ENCODE assay signal across 12 cellular contexts in the genomic region with DNA sequence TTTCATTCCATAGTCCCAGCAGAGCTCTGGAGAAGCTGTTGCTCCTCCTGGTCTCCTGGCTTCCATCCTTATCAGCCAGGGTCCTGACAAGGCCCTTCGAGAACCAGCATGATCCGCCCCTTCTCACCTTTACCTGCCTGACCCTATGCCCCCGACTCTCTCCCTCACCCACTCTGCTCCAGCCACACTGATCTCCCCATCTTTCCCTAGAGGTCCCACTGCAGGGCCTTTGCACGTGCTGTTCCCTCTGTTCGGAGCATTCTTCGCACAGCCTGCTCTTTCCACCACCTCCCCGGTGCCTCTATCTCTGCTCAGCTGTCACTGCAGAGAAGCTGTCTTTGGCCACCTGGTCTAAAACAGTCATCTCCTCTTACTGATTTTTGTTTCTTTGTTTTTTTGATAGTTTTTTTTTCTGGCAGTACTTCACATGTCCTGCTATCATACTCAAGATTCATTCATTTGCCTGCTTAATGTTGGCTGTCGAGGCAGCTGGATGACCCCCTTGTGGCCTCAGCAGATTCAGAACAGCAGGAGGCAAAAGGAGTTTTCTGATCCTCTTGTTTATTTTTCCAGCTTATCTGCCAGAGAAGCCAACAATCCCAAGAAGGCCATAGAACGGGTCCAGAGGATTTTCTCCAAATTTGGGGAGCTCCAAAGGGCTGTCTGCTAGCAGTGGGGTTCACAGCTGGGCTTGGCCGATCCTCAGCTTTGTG. TPM values are rescaled to one million over a fixed set of nuclear protein-coding genes. Genes with fewer than 3 reads are reported as not detected.
DNase-seq lines count a peak whose midpoint lies in the region; ATAC-seq, FAIRE-seq and TF ChIP-seq lines count a peak whose summit lies in the region.
"Had no signal": no experiment of that assay in that cellular context is flagged by ENCODE, and none has a peak within 500 bp of the region (broad histone marks: within the 10 kb centered on the region; RNA-seq: fewer than 3 reads in every experiment).

No MANE protein-coding gene starts in this region.

- H3K27ac ChIP-seq in heart left ventricle = peak overlapping the region in 7 of 12 donors; percentile 25 to 87 (median 66)
- H3K27ac ChIP-seq in prostate gland = peak overlapping the region; percentile 69 to 79
- peak overlapping the region in 2 of 4 donors; percentile 66 to 85 for H3K27ac ChIP-seq in tibial nerve
- H3K27ac ChIP-seq: neutrophil had no signal

- intact Hi-C loops in heart left ventricle (cut with DNase I) (no loop called here), prostate gland (cut with DNase I) (no loop called here)

- peaks cover 9% of the 10 kb centered on the region for H3K4me1 Mint-ChIP-seq in T-helper 17 cell

- no peaks in the 10 kb centered on the region for H3K9me3 ChIP-seq in T-helper 17 cell (ENCODE audit: control insufficient read depth, low read length, poor library complexity, severe bottlenecking)
- H3K9me3 ChIP-seq in heart left ventricle = no peaks in the 10 kb centered on the region
- no peaks in the 10 kb centered on the region for H3K9me3 ChIP-seq in prostate gland
- no peaks in the 10 kb centered on the region for H3K9me3 ChIP-seq in tibial nerve
- H3K9me3 ChIP-seq: neutrophil had no signal

- ATAC-seq in T-helper 17 cell (no peak), heart left ventricle (peak in 2 of 4 donors; percentile 9 to 31)

- H3K4me3 Mint-ChIP-seq in T-helper 17 cell = peak overlapping the region; percentile 45

- no peak for TF ChIP-seq CTCF in heart left ventricle (IDR thresholded peaks at IDR 0.05)
- TF ChIP-seq CTCF in prostate gland (IDR thresholded peaks at IDR 0.05) = no peak
- peak in 1 of 5 experiments; percentile 18 for TF ChIP-seq CTCF in tibial nerve (IDR thresholded peaks at IDR 0.05)

- peak; percentile 31 for FAIRE-seq in HTR-8/SVneo (lab: Jason Lieb, UNC)

- 53 to 63% (median 57%) methylated on average over 9 to 10 of the region's 10 CpGs for WGBS in heart left ventricle, 4 donors
- 61% methylated on average over 10 of the region's 10 CpGs for WGBS in prostate gland
- WGBS in tibial nerve, 2 donors = 59 to 60% methylated on average over 10 of the region's 10 CpGs

- H3K27ac Mint-ChIP-seq in T-helper 17 cell = peak overlapping the region; percentile 39

- no peak overlapping the region for H3K4me3 ChIP-seq in heart left ventricle
- H3K4me3 ChIP-seq in prostate gland = no peak overlapping the region
- H3K4me3 ChIP-seq in tibial nerve = no peak overlapping the region

- peak in 1 of 2 donors; percentile 46 for TF ChIP-seq EP300 in tibial nerve (IDR thresholded peaks at IDR 0.05)

- H3K36me3 Mint-ChIP-seq in T-helper 17 cell (ENCODE audit: low read depth) = peaks cover 8% of the 10 kb centered on the region

- no peaks in the 10 kb centered on the region for H3K36me3 ChIP-seq in heart left ventricle
- H3K36me3 ChIP-seq in prostate gland = no peaks in the 10 kb centered on the region
- no peaks in the 10 kb centered on the region for H3K36me3 ChIP-seq in tibial nerve
- H3K36me3 ChIP-seq: neutrophil had no signal

- H3K27me3 Mint-ChIP-seq in T-helper 17 cell = peaks cover 77% of the 10 kb centered on the region

- TF ChIP-seq POLR2A in heart left ventricle (IDR thresholded peaks at IDR 0.05) (no peak), prostate gland (IDR thresholded peaks at IDR 0.05) (no peak), tibial nerve (IDR thresholded peaks at IDR 0.05) (no peak)

- DNase-seq in HTR-8/SVneo (ENCODE audit: insufficient read length, low spot score) (no peak), T-helper 17 cell (no peak), heart left ventricle (no peak), prostate gland (ENCODE audit: low spot score) (no peak), GDM1 (lab: John Stamatoyannopoulos, UW) (no peak), tibial nerve (ENCODE audit: low spot score in 2 of 2) (no peak)
- no peak for DNase-seq in activated naive CD4-positive, alpha-beta T cell (lab: John Stamatoyannopoulos, UW)
- DNase-seq: H7, NCI-H187 treated with DMSO at 0.1 percent for 48 hours, OCI-M1, T-helper 9 cell had no signal

- peaks cover 0 to 36% (median 8%) of the 10 kb centered on the region in 9 donors for H3K27me3 ChIP-seq in heart left ventricle
- H3K27me3 ChIP-seq in prostate gland (replicated peaks; ENCODE audit: insufficient read depth) = no peaks in the 10 kb centered on the region
- peaks cover 0 to 42% of the 10 kb centered on the region in 2 donors for H3K27me3 ChIP-seq in tibial nerve

- H3K4me1 ChIP-seq in heart left ventricle (peaks cover 0 to 31% (median 6%) of the 10 kb centered on the region in 12 donors), prostate gland (replicated peaks) (no peaks in the 10 kb centered on the region), tibial nerve (peaks cover 0 to 54% (median 5%) of the 10 kb centered on the region in 4 donors)

RNA-seq across cellular contexts. Expression of a gene that starts 1.6 kb away (rescaled TPM):
- total RNA-seq in T-helper 17 cell (not detected), heart left ventricle (10 to 100 TPM; 11.9 to 95.2 (median 22.0) TPM), prostate gland (10 to 100 TPM; 12.9 to 34.6 TPM), tibial nerve (10 to 100 TPM; 31.5 to 92.4 (median 47.5) TPM)
- 1 to 10 TPM; 5.3 to 7.3 TPM for polyA plus RNA-seq in heart left ventricle

Comparison
In these comparisons a context has a peak if more than half of its experiments do, and no peak if none do; other contexts are left out.
1. RNA of a gene that starts 1.6 kb away (total RNA-seq): 31.5 to 92.4 TPM in tibial nerve, 12.9 to 34.6 TPM in prostate gland and 11.9 to 95.2 TPM in heart left ventricle; not detected in T-helper 17 cell; every median in the first group is over 10 times any median in the second.